In genomic region chr6:80523029-80523428, GRCh38 we compare ENCODE assay signal across 18 cellular contexts.
DNase-seq lines count a peak whose midpoint lies in the region; FAIRE-seq and TF ChIP-seq lines count a peak whose summit lies in the region.
"Had no signal": no experiment of that assay in that cellular context is flagged by ENCODE, and none has a peak within 500 bp of the region (broad histone marks: within the 10 kb centered on the region; RNA-seq: fewer than 3 reads in every experiment).

No MANE protein-coding gene starts in this region.

- H3K4me1 ChIP-seq in H9 (ENCODE audit: insufficient read depth, low read length), result peaks cover 3% of the 10 kb centered on the region; the same call in 1 of the 2 replicates
- no peaks in the 10 kb centered on the region for H3K4me1 ChIP-seq in keratinocyte (ENCODE audit: control insufficient read depth, extremely low read depth, insufficient read depth, low read length)
- H3K4me1 ChIP-seq: left lung, Peyer's patch had no signal

- H3K23ac ChIP-seq in H9 (ENCODE audit: insufficient read length, low read depth, low read length), result no peak overlapping the region

- no peak overlapping the region for H2BK15ac ChIP-seq in H9 (ENCODE audit: low read depth, low read length)

- dilution Hi-C loops in keratinocyte (cut with MboI; ENCODE audit: extremely low pct_ligation_motif_present, low sequenced_read_pairs), result no loop called here

- H3K27ac ChIP-seq in H9 (ENCODE audit: insufficient read length, low read depth, low read length), result no peak overlapping the region
- H3K27ac ChIP-seq in keratinocyte (ENCODE audit: control insufficient read depth, insufficient read depth, low read length), result no peak overlapping the region
- H3K27ac ChIP-seq: left lung had no signal

- H2BK5ac ChIP-seq in H9 (ENCODE audit: insufficient read length, low read length), result no peak overlapping the region

- H3K36me3 Mint-ChIP-seq in H9 (ENCODE audit: insufficient read depth in 1 of 3, low read depth in 3 of 3), result no peaks in the 10 kb centered on the region
- no peaks in the 10 kb centered on the region for H3K36me3 Mint-ChIP-seq in activated CD4-positive, alpha-beta T cell treated with anti-CD3 and anti-CD28 coated beads, Interleukin-2, amount 10 ng/mL, durations not matched to agents 24 days and 14 days (ENCODE audit: low read depth)
- H3K36me3 Mint-ChIP-seq: naive thymus-derived CD8-positive, alpha-beta T cell had no signal

- H2BK120ac ChIP-seq in H9 (ENCODE audit: low read depth, low read length, poor library complexity, severe bottlenecking), result no peak overlapping the region

- no peaks in the 10 kb centered on the region for H3K79me2 ChIP-seq in H9 (ENCODE audit: insufficient read depth, low read length)
- no peaks in the 10 kb centered on the region for H3K79me2 ChIP-seq in keratinocyte (ENCODE audit: control insufficient read depth, insufficient read depth, low read length)

- intact Hi-C loops in activated CD4-positive, alpha-beta T cell treated with anti-CD3 and anti-CD28 coated beads, Interleukin-2, amount 10 ng/mL, durations not matched to agents 24 days and 14 days (cut with micrococcal nuclease), result no loop called here

- peak overlapping the region in 2 of 3 experiments; percentile 81 to 94; a peak in 3 of 7 replicates for H3K27ac Mint-ChIP-seq in H9
- H3K27ac Mint-ChIP-seq in activated CD4-positive, alpha-beta T cell treated with anti-CD3 and anti-CD28 coated beads, Interleukin-2, amount 10 ng/mL, durations not matched to agents 24 days and 14 days, result no peak overlapping the region

- no peaks in the 10 kb centered on the region for H3K9me3 Mint-ChIP-seq in H9
- H3K9me3 Mint-ChIP-seq in activated CD4-positive, alpha-beta T cell treated with anti-CD3 and anti-CD28 coated beads, Interleukin-2, amount 10 ng/mL, durations not matched to agents 24 days and 14 days, result no peaks in the 10 kb centered on the region
- H3K9me3 Mint-ChIP-seq: activated CD8-positive, alpha-beta T cell treated with anti-CD3 and anti-CD28 coated beads for 36 hours had no signal

- H3T11ph ChIP-seq in H9 (ENCODE audit: low read length), result no peak overlapping the region

- FAIRE-seq in keratinocyte (lab: Jason Lieb, UNC), result no peak
- FAIRE-seq: urothelium cell line had no signal

- no peak overlapping the region for H4K5ac ChIP-seq in H9 (ENCODE audit: insufficient read length, low read depth, low read length)

- H3K27me3 Mint-ChIP-seq in H9 (ENCODE audit: low read depth), result no peaks in the 10 kb centered on the region
- peaks cover 2% of the 10 kb centered on the region for H3K27me3 Mint-ChIP-seq in activated CD4-positive, alpha-beta T cell treated with anti-CD3 and anti-CD28 coated beads, Interleukin-2, amount 10 ng/mL, durations not matched to agents 24 days and 14 days
- H3K27me3 Mint-ChIP-seq: activated CD8-positive, alpha-beta T cell treated with anti-CD3 and anti-CD28 coated beads for 36 hours had no signal

- H3K9me3 ChIP-seq in H9 (ENCODE audit: control insufficient read depth, low read depth, low read length) (no peaks in the 10 kb centered on the region), keratinocyte (ENCODE audit: control insufficient read depth, low read depth, low read length) (no peaks in the 10 kb centered on the region)
- H3K9me3 ChIP-seq: Peyer's patch had no signal

- H3K4me3 ChIP-seq in cardiac fibroblast (replicated peaks in 1 of 2; ENCODE audit: low read depth in 2 of 2, low read length in 2 of 2) (no peak overlapping the region), keratinocyte (ENCODE audit: control insufficient read depth in 2 of 3, extremely low read depth in 1 of 3, insufficient read depth in 2 of 3, low read depth in 1 of 3, low read length in 3 of 3) (no peak overlapping the region), skeletal muscle cell (ENCODE audit: low read depth, low read length) (no peak overlapping the region)
- H3K4me3 ChIP-seq: left lung, Peyer's patch, skin epidermis had no signal

- H3K14ac ChIP-seq in H9 (ENCODE audit: insufficient read depth, low read length), result no peak overlapping the region

- H4K20me1 ChIP-seq in H9 (ENCODE audit: control insufficient read depth, insufficient read depth, insufficient read length), result no peaks in the 10 kb centered on the region
- H4K20me1 ChIP-seq in keratinocyte (ENCODE audit: control insufficient read depth, extremely low read depth, insufficient read depth, low read length), result no peaks in the 10 kb centered on the region

- H3K9me1 ChIP-seq in keratinocyte (ENCODE audit: control insufficient read depth, extremely low read depth, insufficient read depth, low read length), result no peaks in the 10 kb centered on the region

- no peak overlapping the region for H3K4me3 Mint-ChIP-seq in H9
- no peak overlapping the region for H3K4me3 Mint-ChIP-seq in activated CD4-positive, alpha-beta T cell treated with anti-CD3 and anti-CD28 coated beads, Interleukin-2, amount 10 ng/mL, durations not matched to agents 24 days and 14 days
- H3K4me3 Mint-ChIP-seq: activated CD8-positive, alpha-beta T cell treated with anti-CD3 and anti-CD28 coated beads for 36 hours; naive thymus-derived CD8-positive, alpha-beta T cell had no signal

- peaks cover 27% of the 10 kb centered on the region in 2 experiments for H3K4me1 Mint-ChIP-seq in H9
- peaks cover 8% of the 10 kb centered on the region for H3K4me1 Mint-ChIP-seq in activated CD4-positive, alpha-beta T cell treated with anti-CD3 and anti-CD28 coated beads, Interleukin-2, amount 10 ng/mL, durations not matched to agents 24 days and 14 days
- H3K4me1 Mint-ChIP-seq: naive thymus-derived CD8-positive, alpha-beta T cell had no signal

- H2AK5ac ChIP-seq in H9 (ENCODE audit: insufficient read length, low read length), result no peak overlapping the region

- no peak for DNase-seq in H9
- peak; percentile 37 to 71 for DNase-seq in cardiac fibroblast (ENCODE audit: low read depth in 2 of 2)
- DNase-seq in keratinocyte (ENCODE audit: low read depth, low spot score), result no peak
- peak; percentile 39 for DNase-seq in skeletal muscle cell (ENCODE audit: low read depth)
- DNase-seq in anterior cingulate cortex (lab: John Stamatoyannopoulos, UW), result no peak
- no peak for DNase-seq in NCI-H1092 treated with DMSO at 0.1 percent for 48 hours (lab: John Stamatoyannopoulos, UW)
- DNase-seq in activated CD4-positive, alpha-beta T cell treated with anti-CD3 and anti-CD28 coated beads, Interleukin-2, amount 10 ng/mL, durations not matched to agents 24 days and 14 days, result no peak
- DNase-seq in NCI-H1105 (lab: John Stamatoyannopoulos, UW), result no peak
- DNase-seq: GOT3; naive thymus-derived CD8-positive, alpha-beta T cell; NCI-H2081; Peyer's patch; stimulated activated naive CD4-positive, alpha-beta T cell; SW 1271 had no signal

- no peaks in the 10 kb centered on the region for H3K36me3 ChIP-seq in keratinocyte (ENCODE audit: control insufficient read depth in 2 of 2, extremely low read depth in 1 of 2, insufficient read depth in 2 of 2, low read length in 2 of 2)
- H3K36me3 ChIP-seq: left lung, Peyer's patch had no signal

- H3K23me2 ChIP-seq in H9 (ENCODE audit: insufficient read length, low read depth, low read length, poor library complexity, severe bottlenecking), result no peaks in the 10 kb centered on the region

- no peak overlapping the region for H3K9ac ChIP-seq in H9 (ENCODE audit: extremely low read depth, insufficient read length, low read length)
- no peak overlapping the region for H3K9ac ChIP-seq in keratinocyte (ENCODE audit: control insufficient read depth, extremely low read depth, insufficient read depth, low read length)

- no peaks in the 10 kb centered on the region for H3K79me1 ChIP-seq in H9 (ENCODE audit: insufficient read depth, low read depth, low read length, poor library complexity, severe bottlenecking)

- H4K91ac ChIP-seq in H9 (ENCODE audit: insufficient read length, low read depth, low read length), result no peak overlapping the region

- H3K18ac ChIP-seq in H9 (ENCODE audit: insufficient read length, low read depth, low read length), result no peak overlapping the region

- no peak overlapping the region for H2BK12ac ChIP-seq in H9 (ENCODE audit: insufficient read length, low read depth, low read length)

- no peak overlapping the region for H3K4ac ChIP-seq in H9 (ENCODE audit: low read depth, low read length)

- WGBS in H9 (ENCODE audit: extremely low coverage, insufficient read length, low lambda C conversion rate), result no CpG with 5 or more reads among the region's 5 CpGs

- TF ChIP-seq CTCF in H9 (conservative IDR thresholded peaks at IDR 0.05) (no peak), cardiac fibroblast (IDR thresholded peaks at IDR 0.05; ENCODE audit: low read depth, low read length) (no peak), keratinocyte (optimal IDR thresholded peaks at IDR 0.05 in 1 of 3, IDR thresholded peaks at IDR 0.05 in 1 of 3, conservative IDR thresholded peaks at IDR 0.05 in 1 of 3; ENCODE audit: extremely low read depth in 1 of 3, insufficient read depth in 2 of 3, low read length in 3 of 3) (no peak)

- H3K27me3 ChIP-seq in H9 (ENCODE audit: insufficient read depth, low read length), result no peaks in the 10 kb centered on the region
- no peaks in the 10 kb centered on the region for H3K27me3 ChIP-seq in keratinocyte (ENCODE audit: control insufficient read depth, extremely low read depth, insufficient read depth, low read length)
- H3K27me3 ChIP-seq: left lung, Peyer's patch had no signal

- peak overlapping the region; percentile 100 for H2AFZ ChIP-seq in H9 (ENCODE audit: low read length)
- peak overlapping the region; percentile 48 for H2AFZ ChIP-seq in keratinocyte (ENCODE audit: control insufficient read depth, low read length)

- H3K4me2 ChIP-seq in H9 (ENCODE audit: insufficient read depth, insufficient read length, low read length) (no peak overlapping the region), keratinocyte (ENCODE audit: control insufficient read depth, extremely low read depth, insufficient read depth, low read depth, low read length) (no peak overlapping the region)

- H3K56ac ChIP-seq in H9 (ENCODE audit: insufficient read length, low read depth, low read length), result no peak overlapping the region

- no peak overlapping the region for H4K8ac ChIP-seq in H9 (replicated peaks; ENCODE audit: insufficient read length, low read depth, low read length)

- no peak overlapping the region for H2BK20ac ChIP-seq in H9 (ENCODE audit: low read depth, low read length, poor library complexity, severe bottlenecking)

Comparison
In these comparisons a context has a peak if more than half of its experiments do, and no peak if none do; other contexts are left out.
1. DNase-seq: peak in cardiac fibroblast (2 of 2) and skeletal muscle cell (single experiment); none in H9 (single experiment), keratinocyte (single experiment), anterior cingulate cortex (0 of 58), NCI-H1092 treated with DMSO at 0.1 percent for 48 hours (single experiment), activated CD4-positive, alpha-beta T cell treated with anti-CD3 and anti-CD28 coated beads, Interleukin-2, amount 10 ng/mL, durations not matched to agents 24 days and 14 days (single experiment) and NCI-H1105 (single experiment).